In genomic region chr3:129278970-129279906, GRCh38 we compare ENCODE assay signal across 8 cellular contexts. TPM values are rescaled to one million over a fixed set of nuclear protein-coding genes. Genes with fewer than 3 reads are reported as not detected.
A peak's percentile ranks its signal among the peaks of the same experiment; 100 is the strongest.
DNase-seq lines count a peak whose midpoint lies in the region; ATAC-seq and TF ChIP-seq lines count a peak whose summit lies in the region.

No MANE protein-coding gene starts in this region.

- H3K4me3 Mint-ChIP-seq in naive B cell, result peak overlapping the region; percentile 90 to 98 (median 97)
- peak overlapping the region; percentile 87 to 92 for H3K4me3 Mint-ChIP-seq in stimulated activated naive B cell treated with anti-CD40 and anti-IgM and Interleukin-4, amounts not matched to agents 10 μg/mL and 1 μg/mL and 100 μg/mL, for 72 hours

- peaks cover 15 to 17% of the 10 kb centered on the region in 2 donors for H3K36me3 Mint-ChIP-seq in naive B cell
- peaks cover 34 to 40% of the 10 kb centered on the region in 2 donors for H3K36me3 Mint-ChIP-seq in stimulated activated naive B cell treated with anti-CD40 and anti-IgM and Interleukin-4, amounts not matched to agents 10 μg/mL and 1 μg/mL and 100 μg/mL, for 72 hours

- DNase-seq in AG08396 (ENCODE audit: low spot score) (peak; percentile 58), NCI-H2227 treated with DMSO at 0.1 percent for 48 hours (lab: John Stamatoyannopoulos, UW) (peak; percentile 41), epithelial cell of proximal tubule (ENCODE audit: low read depth) (no peak), naive B cell (peak; percentile 34), NCI-H1048 (lab: John Stamatoyannopoulos, UW) (no peak)
- DNase-seq in activated CD8-positive, alpha-beta memory T cell treated with anti-CD3 and anti-CD28 coated beads, Interleukin-2, amount 50 U/mL, for 24 hours (ENCODE audit: extremely low read depth), result peak; percentile 17
- peak; percentile 47 for DNase-seq in stimulated activated naive B cell treated with anti-CD40 and anti-IgM and Interleukin-4, amounts not matched to agents 10 μg/mL and 1 μg/mL and 100 μg/mL, for 72 hours

- no peak for TF ChIP-seq CTCF in epithelial cell of proximal tubule (conservative IDR thresholded peaks at IDR 0.05; ENCODE audit: low read depth, low read length)

- H3K9me3 Mint-ChIP-seq in naive B cell, result no peaks in the 10 kb centered on the region
- H3K9me3 Mint-ChIP-seq in stimulated activated naive B cell treated with anti-CD40 and anti-IgM and Interleukin-4, amounts not matched to agents 10 μg/mL and 1 μg/mL and 100 μg/mL, for 72 hours, result no peaks in the 10 kb centered on the region

- peak overlapping the region; percentile 95 for H3K4me3 ChIP-seq in epithelial cell of proximal tubule (ENCODE audit: low read depth, low read length)

- H3K27me3 Mint-ChIP-seq in naive B cell, result no peaks in the 10 kb centered on the region
- H3K27me3 Mint-ChIP-seq in stimulated activated naive B cell treated with anti-CD40 and anti-IgM and Interleukin-4, amounts not matched to agents 10 μg/mL and 1 μg/mL and 100 μg/mL, for 72 hours, result no peaks in the 10 kb centered on the region

- TF ChIP-seq POLR2A in GM19099 (IDR thresholded peaks at IDR 0.05; ENCODE audit: extremely low read depth, insufficient read length, low read depth), result peak; percentile 61

- H3K4me1 Mint-ChIP-seq in naive B cell, result peaks cover 68 to 89% (median 89%) of the 10 kb centered on the region in 3 donors
- peaks cover 52 to 82% of the 10 kb centered on the region in 2 donors for H3K4me1 Mint-ChIP-seq in stimulated activated naive B cell treated with anti-CD40 and anti-IgM and Interleukin-4, amounts not matched to agents 10 μg/mL and 1 μg/mL and 100 μg/mL, for 72 hours

- peak overlapping the region; percentile 96 to 99 (median 98) for H3K27ac Mint-ChIP-seq in naive B cell
- H3K27ac Mint-ChIP-seq in stimulated activated naive B cell treated with anti-CD40 and anti-IgM and Interleukin-4, amounts not matched to agents 10 μg/mL and 1 μg/mL and 100 μg/mL, for 72 hours, result peak overlapping the region; percentile 96

- ATAC-seq in naive B cell (ENCODE audit: low read depth in 2 of 2), result no peak
- peak; percentile 4 to 10 for ATAC-seq in stimulated activated naive B cell treated with anti-CD40 and anti-IgM and Interleukin-4, amounts not matched to agents 10 μg/mL and 1 μg/mL and 100 μg/mL, for 72 hours (replicated peaks)

RNA-seq across cellular contexts. Expression of gene HMCES, which starts 0.6 kb away (rescaled TPM):
- 40.3 and 43.0 TPM in 2 replicates for total RNA-seq in epithelial cell of proximal tubule
- 100 to 1,000 TPM; 128 to 265 (median 146) TPM for polyA plus RNA-seq in naive B cell (ENCODE audit: low read depth in 6 of 6)

RNA-seq across cellular contexts. Expression of gene COPG1, which starts 29.8 kb away (rescaled TPM):
- 123 and 124 TPM in 2 replicates for total RNA-seq in epithelial cell of proximal tubule
- 10 to 100 TPM; 48.6 to 95.6 (median 60.9) TPM for polyA plus RNA-seq in naive B cell (ENCODE audit: low read depth in 6 of 6)

Comparison
In these comparisons a context has a peak if more than half of its experiments do, and no peak if none do; other contexts are left out.
1. DNase-seq: peak in AG08396 (single experiment), NCI-H2227 treated with DMSO at 0.1 percent for 48 hours (single experiment), activated CD8-positive, alpha-beta memory T cell treated with anti-CD3 and anti-CD28 coated beads, Interleukin-2, amount 50 U/mL, for 24 hours (single experiment), naive B cell (single experiment) and stimulated activated naive B cell treated with anti-CD40 and anti-IgM and Interleukin-4, amounts not matched to agents 10 μg/mL and 1 μg/mL and 100 μg/mL, for 72 hours (single experiment); none in epithelial cell of proximal tubule (single experiment) and NCI-H1048 (single experiment).
2. ATAC-seq: peak in stimulated activated naive B cell treated with anti-CD40 and anti-IgM and Interleukin-4, amounts not matched to agents 10 μg/mL and 1 μg/mL and 100 μg/mL, for 72 hours (2 of 2); none in naive B cell (0 of 2).